Comparison of ENCODE assay signal across 1 cellular context in the genomic region with DNA sequence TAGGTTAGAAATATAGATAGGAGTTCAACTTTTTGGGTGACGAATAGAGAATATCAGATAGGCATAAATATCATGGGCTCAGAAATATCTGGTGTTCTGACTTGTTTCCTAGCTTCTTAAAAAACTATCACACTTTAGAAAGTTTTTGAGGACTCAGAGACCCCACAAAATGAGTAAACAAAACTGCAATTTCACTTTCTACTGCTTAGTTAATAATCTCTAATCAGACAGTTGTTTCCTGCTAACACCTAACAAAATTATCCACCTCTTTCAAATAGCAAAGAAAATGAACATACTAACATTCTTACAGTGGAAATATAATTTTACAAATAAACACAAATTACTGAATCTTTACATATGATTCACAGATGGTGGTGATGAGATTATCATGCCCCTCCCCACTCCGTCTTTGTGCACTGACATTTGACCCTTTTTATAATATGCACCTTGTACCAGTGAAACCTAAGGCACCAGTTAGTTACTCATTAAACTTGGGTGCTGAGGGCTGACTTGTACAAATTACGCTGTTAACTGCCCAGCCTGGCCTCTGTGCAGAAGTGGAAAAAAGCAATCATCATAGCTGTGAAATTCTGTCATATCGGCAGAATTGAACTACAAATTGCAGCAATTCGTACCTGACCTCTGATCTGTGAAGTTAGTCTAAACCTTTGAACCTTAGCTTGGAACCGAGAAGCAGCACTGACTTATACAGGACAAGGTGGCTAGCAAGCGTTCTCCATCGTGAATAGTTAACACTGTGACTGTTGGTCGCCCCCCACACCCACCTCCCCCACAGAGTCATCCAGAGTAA.
TF ChIP-seq lines count a peak whose summit lies in the region.

No MANE protein-coding gene starts in this region.

TF ChIP-seq in HepG2, 621 proteins besides CTCF, POLR2A, EP300 and RAD21 (continued from another document and continues in another):
- TF ChIP-seq TSC22D2 (CRISPR knock-in tag; IDR thresholded peaks at IDR 0.05; ENCODE audit: borderline replicate concordance) = no peak
- TF ChIP-seq SMAD1 (CRISPR knock-in tag; IDR thresholded peaks at IDR 0.05; ENCODE audit: borderline replicate concordance, low read depth) = no peak
- no peak for TF ChIP-seq ZC3H4 (CRISPR knock-in tag; IDR thresholded peaks at IDR 0.05; ENCODE audit: borderline replicate concordance)
- TF ChIP-seq, protein P1, sequence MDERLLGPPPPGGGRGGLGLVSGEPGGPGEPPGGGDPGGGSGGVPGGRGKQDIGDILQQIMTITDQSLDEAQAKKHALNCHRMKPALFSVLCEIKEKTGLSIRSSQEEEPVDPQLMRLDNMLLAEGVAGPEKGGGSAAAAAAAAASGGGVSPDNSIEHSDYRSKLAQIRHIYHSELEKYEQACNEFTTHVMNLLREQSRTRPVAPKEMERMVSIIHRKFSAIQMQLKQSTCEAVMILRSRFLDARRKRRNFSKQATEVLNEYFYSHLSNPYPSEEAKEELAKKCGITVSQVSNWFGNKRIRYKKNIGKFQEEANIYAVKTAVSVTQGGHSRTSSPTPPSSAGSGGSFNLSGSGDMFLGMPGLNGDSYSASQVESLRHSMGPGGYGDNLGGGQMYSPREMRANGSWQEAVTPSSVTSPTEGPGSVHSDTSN (CRISPR knock-in tag; IDR thresholded peaks at IDR 0.05) = no peak
- no peak for TF ChIP-seq SATB2 (CRISPR knock-in tag; IDR thresholded peaks at IDR 0.05)
- TF ChIP-seq CCAR2 (optimal IDR thresholded peaks at IDR 0.05; ENCODE audit: low read depth, low read length) = no peak
- no peak for TF ChIP-seq HOXA9 (CRISPR knock-in tag; IDR thresholded peaks at IDR 0.05; ENCODE audit: borderline replicate concordance)
- TF ChIP-seq ZNF775 (CRISPR knock-in tag; IDR thresholded peaks at IDR 0.05; ENCODE audit: borderline replicate concordance) = no peak
- TF ChIP-seq ZNF296 (CRISPR knock-in tag; conservative IDR thresholded peaks at IDR 0.05) = no peak
- TF ChIP-seq ZNF160 (CRISPR knock-in tag; IDR thresholded peaks at IDR 0.05) = no peak
- TF ChIP-seq ZNF30 (CRISPR knock-in tag; IDR thresholded peaks at IDR 0.05) = no peak
- TF ChIP-seq, protein P2, sequence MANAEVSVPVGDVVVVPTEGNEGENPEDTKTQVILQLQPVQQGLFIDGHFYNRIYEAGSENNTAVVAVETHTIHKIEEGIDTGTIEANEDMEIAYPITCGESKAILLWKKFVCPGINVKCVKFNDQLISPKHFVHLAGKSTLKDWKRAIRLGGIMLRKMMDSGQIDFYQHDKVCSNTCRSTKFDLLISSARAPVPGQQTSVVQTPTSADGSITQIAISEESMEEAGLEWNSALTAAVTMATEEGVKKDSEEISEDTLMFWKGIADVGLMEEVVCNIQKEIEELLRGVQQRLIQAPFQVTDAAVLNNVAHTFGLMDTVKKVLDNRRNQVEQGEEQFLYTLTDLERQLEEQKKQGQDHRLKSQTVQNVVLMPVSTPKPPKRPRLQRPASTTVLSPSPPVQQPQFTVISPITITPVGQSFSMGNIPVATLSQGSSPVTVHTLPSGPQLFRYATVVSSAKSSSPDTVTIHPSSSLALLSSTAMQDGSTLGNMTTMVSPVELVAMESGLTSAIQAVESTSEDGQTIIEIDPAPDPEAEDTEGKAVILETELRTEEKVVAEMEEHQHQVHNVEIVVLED (CRISPR knock-in tag; IDR thresholded peaks at IDR 0.05; ENCODE audit: borderline replicate concordance) = no peak
- no peak for TF ChIP-seq HNRNPK (IDR thresholded peaks at IDR 0.05; ENCODE audit: low read depth, low read length, poor library complexity, severe bottlenecking)
- TF ChIP-seq ZFP1 (CRISPR knock-in tag; IDR thresholded peaks at IDR 0.05) = no peak
- no peak for TF ChIP-seq ZNF674 (CRISPR knock-in tag; IDR thresholded peaks at IDR 0.05; ENCODE audit: low read depth)
- no peak for TF ChIP-seq HCFC1 (IDR thresholded peaks at IDR 0.05; ENCODE audit: low read depth, low read length)
- TF ChIP-seq RFXAP (CRISPR knock-in tag; IDR thresholded peaks at IDR 0.05; ENCODE audit: borderline replicate concordance) = no peak
- TF ChIP-seq, protein P3, sequence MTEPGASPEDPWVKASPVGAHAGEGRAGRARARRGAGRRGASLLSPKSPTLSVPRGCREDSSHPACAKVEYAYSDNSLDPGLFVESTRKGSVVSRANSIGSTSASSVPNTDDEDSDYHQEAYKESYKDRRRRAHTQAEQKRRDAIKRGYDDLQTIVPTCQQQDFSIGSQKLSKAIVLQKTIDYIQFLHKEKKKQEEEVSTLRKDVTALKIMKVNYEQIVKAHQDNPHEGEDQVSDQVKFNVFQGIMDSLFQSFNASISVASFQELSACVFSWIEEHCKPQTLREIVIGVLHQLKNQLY (CRISPR knock-in tag; IDR thresholded peaks at IDR 0.05) = 0 out of 2 replicates have a peak, but pooled peaks have one; percentile 44
- TF ChIP-seq CENPT (CRISPR knock-in tag; IDR thresholded peaks at IDR 0.05; ENCODE audit: low read depth) = no peak
- no peak for TF ChIP-seq ZNF615 (CRISPR knock-in tag; IDR thresholded peaks at IDR 0.05; ENCODE audit: borderline replicate concordance)
- peak; percentile 80; the same call in 1 of the 2 replicates for TF ChIP-seq SNAPC2 (CRISPR knock-in tag; IDR thresholded peaks at IDR 0.05)
- TF ChIP-seq KDM4B (CRISPR knock-in tag; IDR thresholded peaks at IDR 0.05) = no peak
- TF ChIP-seq MZF1 (CRISPR knock-in tag; IDR thresholded peaks at IDR 0.05; ENCODE audit: borderline replicate concordance) = no peak
- TF ChIP-seq ISL2 (CRISPR knock-in tag; IDR thresholded peaks at IDR 0.05) = peak; percentile 56; the same call in 1 of the 2 replicates
- TF ChIP-seq, protein P4, sequence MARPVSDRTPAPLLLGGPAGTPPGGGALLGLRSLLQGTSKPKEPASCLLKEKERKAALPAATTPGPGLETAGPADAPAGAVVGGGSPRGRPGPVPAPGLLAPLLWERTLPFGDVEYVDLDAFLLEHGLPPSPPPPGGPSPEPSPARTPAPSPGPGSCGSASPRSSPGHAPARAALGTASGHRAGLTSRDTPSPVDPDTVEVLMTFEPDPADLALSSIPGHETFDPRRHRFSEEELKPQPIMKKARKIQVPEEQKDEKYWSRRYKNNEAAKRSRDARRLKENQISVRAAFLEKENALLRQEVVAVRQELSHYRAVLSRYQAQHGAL (CRISPR knock-in tag; IDR thresholded peaks at IDR 0.05; ENCODE audit: not compliant biosample characterization) = no peak
- no peak for TF ChIP-seq KDM5B (CRISPR knock-in tag; IDR thresholded peaks at IDR 0.05; ENCODE audit: borderline replicate concordance)
- TF ChIP-seq NR2F1 (CRISPR knock-in tag; IDR thresholded peaks at IDR 0.05) = peak; percentile 86 to 95
- TF ChIP-seq ZSCAN29 (CRISPR knock-in tag; conservative IDR thresholded peaks at IDR 0.05) = no peak
- peak; percentile 83 for TF ChIP-seq HNRNPUL1 (IDR thresholded peaks at IDR 0.05; ENCODE audit: low read depth, low read length)
- TF ChIP-seq ATRX (CRISPR knock-in tag; IDR thresholded peaks at IDR 0.05; ENCODE audit: borderline replicate concordance) = no peak
- TF ChIP-seq SRF (IDR thresholded peaks at IDR 0.05; ENCODE audit: low read depth, low read length) = no peak
- TF ChIP-seq ZNF441 (CRISPR knock-in tag; IDR thresholded peaks at IDR 0.05; ENCODE audit: borderline replicate concordance) = no peak
- no peak for TF ChIP-seq SRY (CRISPR knock-in tag; IDR thresholded peaks at IDR 0.05)
- TF ChIP-seq ADNP (CRISPR knock-in tag; IDR thresholded peaks at IDR 0.05) = no peak
- TF ChIP-seq SIN3B (IDR thresholded peaks at IDR 0.05; ENCODE audit: low read length) = no peak
- no peak for TF ChIP-seq ZNF619 (CRISPR knock-in tag; IDR thresholded peaks at IDR 0.05)
- no peak for TF ChIP-seq NFE2 (CRISPR knock-in tag; IDR thresholded peaks at IDR 0.05)
- TF ChIP-seq MAFK (conservative IDR thresholded peaks at IDR 0.05 in 1 of 2, IDR thresholded peaks at IDR 0.05 in 1 of 2; ENCODE audit: low read length in 2 of 2) = peak; percentile 99 to 100
- TF ChIP-seq EZH2 (conservative IDR thresholded peaks at IDR 0.05; ENCODE audit: low read depth, low read length) = no peak
- no peak for TF ChIP-seq ZFP62 (CRISPR knock-in tag; IDR thresholded peaks at IDR 0.05)
- TF ChIP-seq PITX1 (CRISPR knock-in tag; IDR thresholded peaks at IDR 0.05) = peak; percentile 82
- TF ChIP-seq ZNF839 (CRISPR knock-in tag; IDR thresholded peaks at IDR 0.05; ENCODE audit: borderline replicate concordance) = no peak
- TF ChIP-seq PHF21A (CRISPR knock-in tag; IDR thresholded peaks at IDR 0.05) = peak; percentile 81; the same call in 1 of the 2 replicates
- no peak for TF ChIP-seq RFXANK (CRISPR knock-in tag; IDR thresholded peaks at IDR 0.05)
- TF ChIP-seq FOXP1 (IDR thresholded peaks at IDR 0.05) = no peak
- TF ChIP-seq FOXP1 (CRISPR knock-in tag; IDR thresholded peaks at IDR 0.05) = peak; percentile 82
- TF ChIP-seq ZNF333 (CRISPR knock-in tag; IDR thresholded peaks at IDR 0.05; ENCODE audit: borderline replicate concordance) = no peak
- no peak for TF ChIP-seq ZNF766 (CRISPR knock-in tag; IDR thresholded peaks at IDR 0.05; ENCODE audit: borderline replicate concordance)
- no peak for TF ChIP-seq JDP2 (CRISPR knock-in tag; IDR thresholded peaks at IDR 0.05; ENCODE audit: borderline replicate concordance)
- peak; percentile 60 for TF ChIP-seq THAP11 (CRISPR knock-in tag; IDR thresholded peaks at IDR 0.05)
- TF ChIP-seq ZNF3 (CRISPR knock-in tag; IDR thresholded peaks at IDR 0.05) = no peak
- peak; percentile 84; the same call in 1 of the 2 replicates for TF ChIP-seq MEF2D (CRISPR knock-in tag; IDR thresholded peaks at IDR 0.05)
- TF ChIP-seq, protein P5, sequence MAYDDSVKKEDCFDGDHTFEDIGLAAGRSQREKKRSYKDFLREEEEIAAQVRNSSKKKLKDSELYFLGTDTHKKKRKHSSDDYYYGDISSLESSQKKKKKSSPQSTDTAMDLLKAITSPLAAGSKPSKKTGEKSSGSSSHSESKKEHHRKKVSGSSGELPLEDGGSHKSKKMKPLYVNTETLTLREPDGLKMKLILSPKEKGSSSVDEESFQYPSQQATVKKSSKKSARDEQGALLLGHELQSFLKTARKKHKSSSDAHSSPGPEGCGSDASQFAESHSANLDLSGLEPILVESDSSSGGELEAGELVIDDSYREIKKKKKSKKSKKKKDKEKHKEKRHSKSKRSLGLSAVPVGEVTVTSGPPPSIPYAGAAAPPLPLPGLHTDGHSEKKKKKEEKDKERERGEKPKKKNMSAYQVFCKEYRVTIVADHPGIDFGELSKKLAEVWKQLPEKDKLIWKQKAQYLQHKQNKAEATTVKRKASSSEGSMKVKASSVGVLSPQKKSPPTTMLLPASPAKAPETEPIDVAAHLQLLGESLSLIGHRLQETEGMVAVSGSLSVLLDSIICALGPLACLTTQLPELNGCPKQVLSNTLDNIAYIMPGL (CRISPR knock-in tag; IDR thresholded peaks at IDR 0.05; ENCODE audit: borderline replicate concordance in 1 of 2, low read depth in 1 of 2) = no peak; a peak in 1 of 4 replicates
- TF ChIP-seq, protein P6, sequence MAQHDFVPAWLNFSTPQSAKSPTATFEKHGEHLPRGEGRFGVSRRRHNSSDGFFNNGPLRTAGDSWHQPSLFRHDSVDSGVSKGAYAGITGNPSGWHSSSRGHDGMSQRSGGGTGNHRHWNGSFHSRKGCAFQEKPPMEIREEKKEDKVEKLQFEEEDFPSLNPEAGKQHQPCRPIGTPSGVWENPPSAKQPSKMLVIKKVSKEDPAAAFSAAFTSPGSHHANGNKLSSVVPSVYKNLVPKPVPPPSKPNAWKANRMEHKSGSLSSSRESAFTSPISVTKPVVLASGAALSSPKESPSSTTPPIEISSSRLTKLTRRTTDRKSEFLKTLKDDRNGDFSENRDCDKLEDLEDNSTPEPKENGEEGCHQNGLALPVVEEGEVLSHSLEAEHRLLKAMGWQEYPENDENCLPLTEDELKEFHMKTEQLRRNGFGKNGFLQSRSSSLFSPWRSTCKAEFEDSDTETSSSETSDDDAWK (CRISPR knock-in tag; IDR thresholded peaks at IDR 0.05) = no peak
- no peak for TF ChIP-seq NONO (IDR thresholded peaks at IDR 0.05)
- peak; percentile 86 for TF ChIP-seq NONO (CRISPR knock-in tag; conservative IDR thresholded peaks at IDR 0.05)
- no peak for TF ChIP-seq KLF6 (CRISPR knock-in tag; IDR thresholded peaks at IDR 0.05)
- TF ChIP-seq ZNF263 (CRISPR knock-in tag; IDR thresholded peaks at IDR 0.05) = no peak
- TF ChIP-seq ZNF713 (CRISPR knock-in tag; IDR thresholded peaks at IDR 0.05) = no peak
- no peak for TF ChIP-seq ZNF75D (CRISPR knock-in tag; IDR thresholded peaks at IDR 0.05; ENCODE audit: borderline replicate concordance)
- TF ChIP-seq, protein P7, sequence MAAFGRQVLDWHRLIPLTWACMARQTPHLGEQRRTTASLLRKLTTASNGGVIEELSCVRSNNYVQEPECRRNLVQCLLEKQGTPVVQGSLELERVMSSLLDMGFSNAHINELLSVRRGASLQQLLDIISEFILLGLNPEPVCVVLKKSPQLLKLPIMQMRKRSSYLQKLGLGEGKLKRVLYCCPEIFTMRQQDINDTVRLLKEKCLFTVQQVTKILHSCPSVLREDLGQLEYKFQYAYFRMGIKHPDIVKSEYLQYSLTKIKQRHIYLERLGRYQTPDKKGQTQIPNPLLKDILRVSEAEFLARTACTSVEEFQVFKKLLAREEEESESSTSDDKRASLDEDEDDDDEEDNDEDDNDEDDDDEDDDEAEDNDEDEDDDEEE (CRISPR knock-in tag; IDR thresholded peaks at IDR 0.05) = no peak
- no peak for TF ChIP-seq ZKSCAN1 (IDR thresholded peaks at IDR 0.05; ENCODE audit: low read length)
- peak; percentile 48 for TF ChIP-seq MED1 (CRISPR knock-in tag; IDR thresholded peaks at IDR 0.05)
- no peak for TF ChIP-seq ZNF274 (CRISPR knock-in tag; IDR thresholded peaks at IDR 0.05)
- TF ChIP-seq NFIC (IDR thresholded peaks at IDR 0.05; ENCODE audit: low read length) = 0 out of 2 replicates have a peak, but pooled peaks have one; percentile 62
- no peak for TF ChIP-seq ZNF567 (CRISPR knock-in tag; IDR thresholded peaks at IDR 0.05; ENCODE audit: borderline replicate concordance)
- no peak for TF ChIP-seq NFE2L2 (IDR thresholded peaks at IDR 0.05; ENCODE audit: low read length)
- TF ChIP-seq ZNF326 (CRISPR knock-in tag; IDR thresholded peaks at IDR 0.05; ENCODE audit: borderline replicate concordance) = no peak
- TF ChIP-seq, protein P8, sequence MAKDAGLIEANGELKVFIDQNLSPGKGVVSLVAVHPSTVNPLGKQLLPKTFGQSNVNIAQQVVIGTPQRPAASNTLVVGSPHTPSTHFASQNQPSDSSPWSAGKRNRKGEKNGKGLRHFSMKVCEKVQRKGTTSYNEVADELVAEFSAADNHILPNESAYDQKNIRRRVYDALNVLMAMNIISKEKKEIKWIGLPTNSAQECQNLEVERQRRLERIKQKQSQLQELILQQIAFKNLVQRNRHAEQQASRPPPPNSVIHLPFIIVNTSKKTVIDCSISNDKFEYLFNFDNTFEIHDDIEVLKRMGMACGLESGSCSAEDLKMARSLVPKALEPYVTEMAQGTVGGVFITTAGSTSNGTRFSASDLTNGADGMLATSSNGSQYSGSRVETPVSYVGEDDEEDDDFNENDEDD (CRISPR knock-in tag; IDR thresholded peaks at IDR 0.05; ENCODE audit: borderline replicate concordance) = no peak
- peak; percentile 63; the same call in 1 of the 2 replicates for TF ChIP-seq CREM (IDR thresholded peaks at IDR 0.05)
- no peak for TF ChIP-seq CREM (CRISPR knock-in tag; IDR thresholded peaks at IDR 0.05)
- TF ChIP-seq TCF12 (IDR thresholded peaks at IDR 0.05) = no peak
- TF ChIP-seq TCF12 (CRISPR knock-in tag; IDR thresholded peaks at IDR 0.05) = no peak
- no peak for TF ChIP-seq GABPA (IDR thresholded peaks at IDR 0.05; ENCODE audit: low read depth, low read length)
- no peak; the same call in 1 of the 2 replicates for TF ChIP-seq GABPA (CRISPR knock-in tag; IDR thresholded peaks at IDR 0.05; ENCODE audit: low read depth)
- no peak for TF ChIP-seq SP4 (CRISPR knock-in tag; IDR thresholded peaks at IDR 0.05)
- no peak for TF ChIP-seq ZBTB42 (CRISPR knock-in tag; IDR thresholded peaks at IDR 0.05)
- no peak for TF ChIP-seq YEATS4 (CRISPR knock-in tag; IDR thresholded peaks at IDR 0.05; ENCODE audit: borderline replicate concordance)
